Comparison of ENCODE assay signal across 22 cellular contexts in the genomic region with DNA sequence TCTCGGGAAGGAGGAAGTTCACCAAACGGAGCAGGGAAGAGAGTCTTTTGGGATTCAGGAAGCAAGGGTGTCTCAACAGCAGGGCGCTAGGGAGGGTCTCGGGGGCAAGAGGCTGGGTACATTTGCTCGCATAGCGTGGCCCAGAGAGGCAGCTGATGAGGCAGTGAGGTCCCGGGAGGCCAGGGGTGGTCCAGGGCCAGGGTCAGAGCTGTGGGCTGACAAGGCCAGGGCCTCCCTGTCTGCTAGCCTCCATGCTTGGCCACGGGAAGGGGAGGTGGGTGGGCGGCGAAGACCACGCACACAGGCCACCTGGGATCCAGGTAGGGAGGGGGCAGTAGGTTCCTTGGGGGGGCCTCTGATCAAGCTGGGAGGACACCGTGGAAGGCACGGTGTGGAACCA. TPM values are rescaled to one million over a fixed set of nuclear protein-coding genes. Genes with fewer than 3 reads are reported as not detected.
"Had no signal": no experiment of that assay in that cellular context is flagged by ENCODE, and none has a peak within 500 bp of the region (broad histone marks: within the 10 kb centered on the region; RNA-seq: fewer than 3 reads in every experiment).

No MANE protein-coding gene starts in this region.

- H3K9me3 ChIP-seq: heart left ventricle, pancreas, psoas muscle, right atrium auricular region, tibial artery had no signal

- H3K27me3 ChIP-seq: heart left ventricle, pancreas, right atrium auricular region, tibial artery had no signal

- H3K27me3 Mint-ChIP-seq: activated CD4-positive, alpha-beta memory T cell treated with anti-CD3 and anti-CD28 coated beads, Interleukin-2, amount 10 ng/mL, durations not matched to agents 7 days and 5 days; activated CD4-positive, alpha-beta T cell treated with anti-CD3 and anti-CD28 coated beads, Interleukin-2, amount 10 ng/mL, durations not matched to agents 24 days and 14 days; activated CD8-positive, alpha-beta memory T cell treated with anti-CD3 and anti-CD28 coated beads, Interleukin-2, amount 10 ng/mL, durations not matched to agents 7 days and 5 days; activated naive CD8-positive, alpha-beta T cell treated with anti-CD3 and anti-CD28 coated beads for 36 hours; stimulated activated naive CD8-positive, alpha-beta T cell treated with anti-CD3 and anti-CD28 coated beads, Interleukin-15, Interleukin-2, amounts not matched to agents 100 ng/mL and 50 ng/mL, for 24 hours had no signal

- H3K27ac ChIP-seq: coronary artery, heart left ventricle, pancreas, psoas muscle, right atrium auricular region, tibial artery, VCaP had no signal

- H3K4me3 ChIP-seq: coronary artery, heart left ventricle, pancreas, psoas muscle, right atrium auricular region, tibial artery had no signal

- DNase-seq: activated CD4-positive, alpha-beta memory T cell treated with anti-CD3 and anti-CD28 coated beads, Interleukin-2, amount 10 ng/mL, durations not matched to agents 7 days and 5 days; activated CD4-positive, alpha-beta T cell treated with anti-CD3 and anti-CD28 coated beads, Interleukin-2, amount 10 ng/mL, durations not matched to agents 24 days and 14 days; activated CD8-positive, alpha-beta memory T cell treated with anti-CD3 and anti-CD28 coated beads, Interleukin-2, amount 10 ng/mL, durations not matched to agents 7 days and 5 days; activated naive CD8-positive, alpha-beta T cell treated with anti-CD3 and anti-CD28 coated beads for 36 hours; activated T-cell treated with anti-CD3 and anti-CD28 coated beads for 4 hours; amygdala; cerebellar nuclear complex; heart left ventricle; mesenchymal stem cell; psoas muscle; stimulated activated CD4-positive, alpha-beta T cell treated with anti-CD3 and anti-CD28 coated beads, Interleukin-4, amount 100 ng/mL, for 24 hours; tibial artery had no signal

- H3K27ac Mint-ChIP-seq: activated CD4-positive, alpha-beta memory T cell treated with anti-CD3 and anti-CD28 coated beads, Interleukin-2, amount 10 ng/mL, durations not matched to agents 7 days and 5 days; activated CD4-positive, alpha-beta T cell treated with anti-CD3 and anti-CD28 coated beads, Interleukin-2, amount 10 ng/mL, durations not matched to agents 24 days and 14 days; activated CD8-positive, alpha-beta memory T cell treated with anti-CD3 and anti-CD28 coated beads, Interleukin-2, amount 10 ng/mL, durations not matched to agents 7 days and 5 days; activated naive CD8-positive, alpha-beta T cell treated with anti-CD3 and anti-CD28 coated beads for 36 hours; nephron; T-helper 2 cell treated with Interferon-gamma antibody and Interleukin-4, amounts not matched to agents 5 μg/mL and 100 μg/mL, for 36 hours had no signal

- ATAC-seq: activated CD4-positive, CD25-positive, alpha-beta regulatory T cell treated with anti-CD3 and anti-CD28 coated beads, Interleukin-2, amount 50 U/mL, for 24 hours; activated CD8-positive, alpha-beta memory T cell treated with anti-CD3 and anti-CD28 coated beads, Interleukin-2, amount 10 ng/mL, durations not matched to agents 7 days and 5 days; heart left ventricle; pancreas; psoas muscle had no signal

- H3K9me3 Mint-ChIP-seq: activated CD4-positive, alpha-beta memory T cell treated with anti-CD3 and anti-CD28 coated beads, Interleukin-2, amount 10 ng/mL, durations not matched to agents 7 days and 5 days; activated CD4-positive, alpha-beta T cell treated with anti-CD3 and anti-CD28 coated beads, Interleukin-2, amount 10 ng/mL, durations not matched to agents 24 days and 14 days; activated naive CD8-positive, alpha-beta T cell treated with anti-CD3 and anti-CD28 coated beads for 36 hours; nephron; stimulated activated naive CD8-positive, alpha-beta T cell treated with anti-CD3 and anti-CD28 coated beads, Interleukin-15, Interleukin-2, amounts not matched to agents 100 ng/mL and 50 ng/mL, for 24 hours; T-helper 2 cell treated with Interferon-gamma antibody and Interleukin-4, amounts not matched to agents 5 μg/mL and 100 μg/mL, for 36 hours had no signal

- H3K36me3 ChIP-seq: pancreas, right atrium auricular region had no signal

- FAIRE-seq: bronchial epithelial cell, islet of Langerhans, pancreas had no signal

- H3K4me3 Mint-ChIP-seq: activated CD4-positive, alpha-beta memory T cell treated with anti-CD3 and anti-CD28 coated beads, Interleukin-2, amount 10 ng/mL, durations not matched to agents 7 days and 5 days; activated CD4-positive, alpha-beta T cell treated with anti-CD3 and anti-CD28 coated beads, Interleukin-2, amount 10 ng/mL, durations not matched to agents 24 days and 14 days; activated CD8-positive, alpha-beta memory T cell treated with anti-CD3 and anti-CD28 coated beads, Interleukin-2, amount 10 ng/mL, durations not matched to agents 7 days and 5 days; nephron; stimulated activated naive CD8-positive, alpha-beta T cell treated with anti-CD3 and anti-CD28 coated beads, Interleukin-15, Interleukin-2, amounts not matched to agents 100 ng/mL and 50 ng/mL, for 24 hours; T-helper 2 cell treated with Interferon-gamma antibody and Interleukin-4, amounts not matched to agents 5 μg/mL and 100 μg/mL, for 36 hours had no signal

RNA-seq across cellular contexts. Expression of a gene that starts 10.5 kb away (rescaled TPM):
- total RNA-seq: bronchial epithelial cell had no signal
